In the genomic region with DNA sequence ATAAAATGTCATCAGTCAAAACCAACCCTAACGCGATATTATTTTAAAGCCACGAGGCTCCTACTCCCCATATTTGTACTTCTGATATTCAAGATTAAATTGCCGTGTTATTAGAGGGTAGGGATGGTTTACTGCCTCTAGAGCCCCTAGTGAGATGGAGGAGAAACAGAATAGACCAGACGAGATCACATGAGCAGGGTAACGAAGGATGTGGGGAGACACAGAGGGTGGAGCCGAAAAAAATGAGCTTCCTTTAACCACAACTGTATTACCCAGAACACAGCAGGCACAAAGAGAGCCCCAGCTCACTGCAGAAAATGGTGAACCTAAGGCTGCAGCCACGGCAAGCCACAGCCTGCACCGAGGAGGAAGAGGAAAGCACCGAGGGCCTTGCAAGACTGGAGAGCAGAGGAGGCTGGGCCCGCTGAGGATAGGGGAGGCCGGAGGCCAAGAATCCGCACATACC, we compare ENCODE assay signal across 8 cellular contexts. TPM values are rescaled to one million over a fixed set of nuclear protein-coding genes. Genes with fewer than 3 reads are reported as not detected.
DNase-seq lines count a peak whose midpoint lies in the region; ATAC-seq and TF ChIP-seq lines count a peak whose summit lies in the region.

No MANE protein-coding gene starts in this region.

- no peak overlapping the region for H3K27ac Mint-ChIP-seq in endothelial cell (ENCODE audit: unreplicated experiment)

- peaks cover 21% of the 10 kb centered on the region for H3K36me3 Mint-ChIP-seq in endothelial cell (ENCODE audit: low read depth, unreplicated experiment)

- H3K4me1 Mint-ChIP-seq in endothelial cell (ENCODE audit: unreplicated experiment), result peaks cover 38% of the 10 kb centered on the region

- peak overlapping the region; percentile 5 for H3K4me3 Mint-ChIP-seq in endothelial cell (ENCODE audit: unreplicated experiment)

- ATAC-seq in HG03571 (IDR thresholded peaks at IDR 0.05; ENCODE audit: unreplicated experiment), result peak; percentile 99
- peak; percentile 93 to 95 for ATAC-seq in activated CD4-positive, CD25-positive, alpha-beta regulatory T cell treated with anti-CD3 and anti-CD28 coated beads, Interleukin-2, amount 50 U/mL, for 24 hours

- no peaks in the 10 kb centered on the region for H3K9me3 Mint-ChIP-seq in endothelial cell (ENCODE audit: unreplicated experiment)

- H3K27me3 Mint-ChIP-seq in endothelial cell (ENCODE audit: unreplicated experiment), result peaks cover 5% of the 10 kb centered on the region

- peak; percentile 73 for DNase-seq in CD1c-positive myeloid dendritic cell (ENCODE audit: extremely low spot score)
- DNase-seq in GM20000 (ENCODE audit: low spot score), result peak; percentile 85
- DNase-seq in endothelial cell (ENCODE audit: low spot score), result no peak
- DNase-seq in stimulated activated CD8-positive, alpha-beta memory T cell treated with anti-CD3 and anti-CD28 coated beads, Interleukin-15, amount 100 ng/mL, for 4 hours (ENCODE audit: low read depth in 2 of 2), result peak; percentile 45 to 54
- no peak for DNase-seq in globus pallidus (ENCODE audit: low spot score)
- DNase-seq in T1000 (lab: John Stamatoyannopoulos, UW), result no peak

- TF ChIP-seq CTCF in GM20000 (IDR thresholded peaks at IDR 0.05; ENCODE audit: extremely low read depth, missing control alignments) (no peak), endothelial cell (IDR thresholded peaks at IDR 0.05; ENCODE audit: unreplicated experiment) (no peak)

RNA-seq across cellular contexts. Expression of gene ZC3HAV1, which starts 14.3 kb away (rescaled TPM):
- total RNA-seq in endothelial cell (ENCODE audit: unreplicated experiment), result 50.7 TPM

RNA-seq across cellular contexts. Expression of gene ZC3HAV1L, which starts 59.4 kb away (rescaled TPM):
- 12.4 TPM for total RNA-seq in endothelial cell (ENCODE audit: unreplicated experiment)

Comparison
In these comparisons a context has a peak if more than half of its experiments do, and no peak if none do; other contexts are left out.
1. DNase-seq: peak in CD1c-positive myeloid dendritic cell (single experiment), GM20000 (single experiment) and stimulated activated CD8-positive, alpha-beta memory T cell treated with anti-CD3 and anti-CD28 coated beads, Interleukin-15, amount 100 ng/mL, for 4 hours (2 of 2); none in endothelial cell (single experiment), globus pallidus (single experiment) and T1000 (single experiment).